In the genomic region with DNA sequence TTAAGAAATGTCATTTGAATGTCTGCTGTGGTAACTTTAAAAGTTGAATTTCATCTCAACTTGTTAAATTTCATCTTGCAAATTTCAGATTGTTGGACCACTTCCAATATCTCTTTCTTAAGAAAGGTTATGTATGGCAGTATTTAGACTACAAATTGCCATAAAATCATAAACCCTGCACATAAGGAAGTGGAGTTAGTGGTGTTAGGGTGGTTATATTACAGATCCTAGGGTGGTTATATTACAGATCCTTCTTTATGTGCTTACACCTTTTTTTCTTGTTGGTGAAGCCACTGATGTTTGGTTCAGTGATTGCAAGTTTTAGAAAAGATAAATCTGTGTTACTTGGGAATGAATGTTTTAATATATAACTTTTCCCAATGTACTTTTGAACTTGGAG, we compare ENCODE assay signal across 17 cellular contexts. TPM values are rescaled to one million over a fixed set of nuclear protein-coding genes. Genes with fewer than 3 reads are reported as not detected.
DNase-seq lines count a peak whose midpoint lies in the region; ATAC-seq, FAIRE-seq and TF ChIP-seq lines count a peak whose summit lies in the region.
"Had no signal": no experiment of that assay in that cellular context is flagged by ENCODE, and none has a peak within 500 bp of the region (broad histone marks: within the 10 kb centered on the region; RNA-seq: fewer than 3 reads in every experiment).

No MANE protein-coding gene starts in this region.

- no peak for TF ChIP-seq POLR2A in upper lobe of left lung (IDR thresholded peaks at IDR 0.05)

- no peak for DNase-seq in GM19239 (ENCODE audit: insufficient read length, low spot score)
- DNase-seq in RWPE2 (ENCODE audit: low spot score): no peak
- no peak for DNase-seq in pancreas
- DNase-seq in upper lobe of left lung: no peak
- no peak for DNase-seq in nephron progenitor cell
- DNase-seq: CD4-positive, alpha-beta memory T cell; DMS153; DMS79 treated with DMSO at 0.1 percent for 48 hours; EL had no signal

- H3K27me3 Mint-ChIP-seq in nephron progenitor cell (ENCODE audit: low read depth, poor library complexity): no peaks in the 10 kb centered on the region
- H3K27me3 Mint-ChIP-seq: B cell had no signal

- H3K27ac Mint-ChIP-seq in nephron progenitor cell: no peak overlapping the region
- H3K27ac Mint-ChIP-seq: B cell had no signal

- no peak for TF ChIP-seq EP300 in upper lobe of left lung (IDR thresholded peaks at IDR 0.05)

- TF ChIP-seq CTCF in RWPE2 (IDR thresholded peaks at IDR 0.05; ENCODE audit: poor library complexity, severe bottlenecking) (no peak), pancreas (IDR thresholded peaks at IDR 0.05) (no peak), upper lobe of left lung (IDR thresholded peaks at IDR 0.05) (no peak), nephron progenitor cell (IDR thresholded peaks at IDR 0.05) (no peak)

- H3K27ac ChIP-seq in RWPE2 (ENCODE audit: poor library complexity, severe bottlenecking) (peak overlapping the region; percentile 95), pancreas (no peak overlapping the region), upper lobe of left lung (no peak overlapping the region)
- H3K27ac ChIP-seq: C4-2B had no signal

- intact Hi-C loops in pancreas (cut with DNase I): no loop called here

- ATAC-seq in RWPE2 (ENCODE audit: low read depth) (no peak), pancreas (no peak), upper lobe of left lung (ENCODE audit: low FRiP score in 2 of 2) (no peak), esophagus mucosa (no peak)

- no peak overlapping the region for H3K4me3 ChIP-seq in RWPE2 (ENCODE audit: severe bottlenecking)
- no peak overlapping the region for H3K4me3 ChIP-seq in pancreas
- H3K4me3 ChIP-seq in upper lobe of left lung: no peak overlapping the region
- H3K4me3 ChIP-seq: HAP-1 had no signal

- H3K27me3 ChIP-seq in RWPE2 (ENCODE audit: insufficient read depth, poor library complexity, severe bottlenecking) (no peaks in the 10 kb centered on the region), pancreas (no peaks in the 10 kb centered on the region), upper lobe of left lung (no peaks in the 10 kb centered on the region)

- no peaks in the 10 kb centered on the region for H3K9me3 Mint-ChIP-seq in nephron progenitor cell
- H3K9me3 Mint-ChIP-seq: CD4-positive, alpha-beta memory T cell had no signal

- H3K4me3 Mint-ChIP-seq in nephron progenitor cell: no peak overlapping the region
- H3K4me3 Mint-ChIP-seq: B cell; CD4-positive, alpha-beta memory T cell had no signal

- H3K9me3 ChIP-seq in RWPE2 (ENCODE audit: severe bottlenecking) (no peaks in the 10 kb centered on the region), pancreas (no peaks in the 10 kb centered on the region), upper lobe of left lung (no peaks in the 10 kb centered on the region)
- H3K9me3 ChIP-seq: HAP-1 had no signal

- H3K36me3 Mint-ChIP-seq in nephron progenitor cell (ENCODE audit: low read depth): peaks cover 23% of the 10 kb centered on the region
- H3K36me3 Mint-ChIP-seq: CD4-positive, alpha-beta memory T cell had no signal

- H3K4me1 ChIP-seq in RWPE2 (ENCODE audit: insufficient read depth, poor library complexity, severe bottlenecking): peaks cover 78% of the 10 kb centered on the region
- no peaks in the 10 kb centered on the region for H3K4me1 ChIP-seq in pancreas
- peaks cover 0 to 6% (median 2%) of the 10 kb centered on the region in 4 donors for H3K4me1 ChIP-seq in upper lobe of left lung

- H3K36me3 ChIP-seq in RWPE2 (ENCODE audit: low read depth): peaks cover 36% of the 10 kb centered on the region
- no peaks in the 10 kb centered on the region for H3K36me3 ChIP-seq in pancreas
- H3K36me3 ChIP-seq in upper lobe of left lung: no peaks in the 10 kb centered on the region
- H3K36me3 ChIP-seq: HAP-1 had no signal

- FAIRE-seq in GM19239 (lab: Jason Lieb, UNC) (peak; percentile 8), colon (lab: Jason Lieb, UNC) (peak; percentile 73), pancreas (lab: Jason Lieb, UNC) (peak; percentile 45)
- FAIRE-seq: D721Med, G401.6, H1 had no signal

- peaks cover 19% of the 10 kb centered on the region for H3K4me1 Mint-ChIP-seq in nephron progenitor cell
- H3K4me1 Mint-ChIP-seq: B cell had no signal

RNA-seq across cellular contexts. Expression of a gene that starts 9.0 kb away (rescaled TPM):
- total RNA-seq in pancreas: 10 to 100 TPM in 1 of 6 donors, 1 to 10 TPM in 5; 1.8 to 19.2 (median 3.9) TPM
- polyA plus RNA-seq in pancreas: 1 to 10 TPM; 1.7 to 2.6 TPM
- total RNA-seq in upper lobe of left lung: 10 to 100 TPM; 20.1 to 68.1 (median 40.6) TPM
- total RNA-seq in esophagus mucosa: 32.7 TPM
